In genomic region chr22:45638834-45639746, GRCh38 we compare ENCODE assay signal across 1 cellular context.
TF ChIP-seq lines count a peak whose summit lies in the region.

No MANE protein-coding gene starts in this region.

TF ChIP-seq in HepG2, 621 proteins besides CTCF, POLR2A, EP300 and RAD21 (continued from another document and continues in another):
- TF ChIP-seq, protein P1, sequence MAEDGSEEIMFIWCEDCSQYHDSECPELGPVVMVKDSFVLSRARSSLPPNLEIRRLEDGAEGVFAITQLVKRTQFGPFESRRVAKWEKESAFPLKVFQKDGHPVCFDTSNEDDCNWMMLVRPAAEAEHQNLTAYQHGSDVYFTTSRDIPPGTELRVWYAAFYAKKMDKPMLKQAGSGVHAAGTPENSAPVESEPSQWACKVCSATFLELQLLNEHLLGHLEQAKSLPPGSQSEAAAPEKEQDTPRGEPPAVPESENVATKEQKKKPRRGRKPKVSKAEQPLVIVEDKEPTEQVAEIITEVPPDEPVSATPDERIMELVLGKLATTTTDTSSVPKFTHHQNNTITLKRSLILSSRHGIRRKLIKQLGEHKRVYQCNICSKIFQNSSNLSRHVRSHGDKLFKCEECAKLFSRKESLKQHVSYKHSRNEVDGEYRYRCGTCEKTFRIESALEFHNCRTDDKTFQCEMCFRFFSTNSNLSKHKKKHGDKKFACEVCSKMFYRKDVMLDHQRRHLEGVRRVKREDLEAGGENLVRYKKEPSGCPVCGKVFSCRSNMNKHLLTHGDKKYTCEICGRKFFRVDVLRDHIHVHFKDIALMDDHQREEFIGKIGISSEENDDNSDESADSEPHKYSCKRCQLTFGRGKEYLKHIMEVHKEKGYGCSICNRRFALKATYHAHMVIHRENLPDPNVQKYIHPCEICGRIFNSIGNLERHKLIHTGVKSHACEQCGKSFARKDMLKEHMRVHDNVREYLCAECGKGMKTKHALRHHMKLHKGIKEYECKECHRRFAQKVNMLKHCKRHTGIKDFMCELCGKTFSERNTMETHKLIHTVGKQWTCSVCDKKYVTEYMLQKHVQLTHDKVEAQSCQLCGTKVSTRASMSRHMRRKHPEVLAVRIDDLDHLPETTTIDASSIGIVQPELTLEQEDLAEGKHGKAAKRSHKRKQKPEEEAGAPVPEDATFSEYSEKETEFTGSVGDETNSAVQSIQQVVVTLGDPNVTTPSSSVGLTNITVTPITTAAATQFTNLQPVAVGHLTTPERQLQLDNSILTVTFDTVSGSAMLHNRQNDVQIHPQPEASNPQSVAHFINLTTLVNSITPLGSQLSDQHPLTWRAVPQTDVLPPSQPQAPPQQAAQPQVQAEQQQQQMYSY (CRISPR knock-in tag; IDR thresholded peaks at IDR 0.05), result no peak
- TF ChIP-seq HNRNPH1 (optimal IDR thresholded peaks at IDR 0.05; ENCODE audit: low read depth, low read length) (no peak), MEIS1 (CRISPR knock-in tag; IDR thresholded peaks at IDR 0.05; ENCODE audit: borderline replicate concordance) (no peak), MBD4 (IDR thresholded peaks at IDR 0.05; ENCODE audit: borderline replicate concordance, low read length) (no peak), HNF4A (CRISPR knock-in tag; IDR thresholded peaks at IDR 0.05) (no peak), KDM1A (CRISPR knock-in tag; IDR thresholded peaks at IDR 0.05) (peak; percentile 73; the same call in 1 of the 2 replicates), MYC (CRISPR knock-in tag; IDR thresholded peaks at IDR 0.05; ENCODE audit: borderline replicate concordance) (peak; percentile 28; the same call in 1 of the 2 replicates), ZNF333 (CRISPR knock-in tag; IDR thresholded peaks at IDR 0.05; ENCODE audit: borderline replicate concordance) (no peak), ZNF552 (CRISPR knock-in tag; IDR thresholded peaks at IDR 0.05; ENCODE audit: borderline replicate concordance) (no peak), EEA1 (CRISPR knock-in tag; IDR thresholded peaks at IDR 0.05; ENCODE audit: borderline replicate concordance) (no peak), ZBTB8A (CRISPR knock-in tag; IDR thresholded peaks at IDR 0.05; ENCODE audit: borderline replicate concordance, low read depth) (no peak), TMF1 (CRISPR knock-in tag; IDR thresholded peaks at IDR 0.05; ENCODE audit: low read depth) (no peak), HIC2 (CRISPR knock-in tag; IDR thresholded peaks at IDR 0.05; ENCODE audit: low read depth) (no peak), UBTF (CRISPR knock-in tag; IDR thresholded peaks at IDR 0.05) (peak; percentile 42; the same call in 1 of the 2 replicates), KLF16 (CRISPR knock-in tag; IDR thresholded peaks at IDR 0.05) (peak in 1 of 2 experiments; percentile 64; a peak in 1 of 4 replicates), ZFYVE20 (CRISPR knock-in tag; IDR thresholded peaks at IDR 0.05; ENCODE audit: borderline replicate concordance, low read depth) (0 out of 2 replicates have a peak, but pooled peaks have one; percentile 29), GABPB1 (CRISPR knock-in tag; IDR thresholded peaks at IDR 0.05) (peak; percentile 74), THRA (CRISPR knock-in tag; IDR thresholded peaks at IDR 0.05; ENCODE audit: borderline replicate concordance) (peak; percentile 34; the same call in 1 of the 2 replicates), EZH2 (conservative IDR thresholded peaks at IDR 0.05; ENCODE audit: low read depth, low read length) (no peak), THAP11 (CRISPR knock-in tag; IDR thresholded peaks at IDR 0.05) (peak; percentile 9; the same call in 1 of the 2 replicates), MAFF (IDR thresholded peaks at IDR 0.05; ENCODE audit: low read depth, low read length) (peak; percentile 76; the same call in 1 of the 2 replicates), POLR2AphosphoS2 (IDR thresholded peaks at IDR 0.05; ENCODE audit: low read depth, low read length) (no peak), NPAS2 (CRISPR knock-in tag; IDR thresholded peaks at IDR 0.05; ENCODE audit: borderline replicate concordance) (no peak), ZNF891 (CRISPR knock-in tag; IDR thresholded peaks at IDR 0.05) (no peak), CBX2 (IDR thresholded peaks at IDR 0.05; ENCODE audit: low read depth, low read length) (no peak), CBX2 (CRISPR knock-in tag; IDR thresholded peaks at IDR 0.05; ENCODE audit: low read depth) (no peak), BRD4 (CRISPR knock-in tag; IDR thresholded peaks at IDR 0.05) (no peak), GATAD2A (CRISPR knock-in tag; IDR thresholded peaks at IDR 0.05) (peak; percentile 63), CHD4 (IDR thresholded peaks at IDR 0.05; ENCODE audit: borderline replicate concordance, low read length) (no peak), PRDM10 (CRISPR knock-in tag; IDR thresholded peaks at IDR 0.05; ENCODE audit: low read depth) (no peak), ZNF737 (CRISPR knock-in tag; IDR thresholded peaks at IDR 0.05; ENCODE audit: borderline replicate concordance) (no peak), ZNF414 (CRISPR knock-in tag; IDR thresholded peaks at IDR 0.05) (no peak), ZNF580 (CRISPR knock-in tag; IDR thresholded peaks at IDR 0.05; ENCODE audit: borderline replicate concordance, low read depth) (0 out of 2 replicates have a peak, but pooled peaks have one; percentile 26), NFE2L1 (CRISPR knock-in tag; IDR thresholded peaks at IDR 0.05; ENCODE audit: borderline replicate concordance) (peak; percentile 94), ATF1 (CRISPR knock-in tag; IDR thresholded peaks at IDR 0.05) (no peak), ARNT2 (CRISPR knock-in tag; IDR thresholded peaks at IDR 0.05; ENCODE audit: low read depth) (no peak)
- TF ChIP-seq, protein P2, sequence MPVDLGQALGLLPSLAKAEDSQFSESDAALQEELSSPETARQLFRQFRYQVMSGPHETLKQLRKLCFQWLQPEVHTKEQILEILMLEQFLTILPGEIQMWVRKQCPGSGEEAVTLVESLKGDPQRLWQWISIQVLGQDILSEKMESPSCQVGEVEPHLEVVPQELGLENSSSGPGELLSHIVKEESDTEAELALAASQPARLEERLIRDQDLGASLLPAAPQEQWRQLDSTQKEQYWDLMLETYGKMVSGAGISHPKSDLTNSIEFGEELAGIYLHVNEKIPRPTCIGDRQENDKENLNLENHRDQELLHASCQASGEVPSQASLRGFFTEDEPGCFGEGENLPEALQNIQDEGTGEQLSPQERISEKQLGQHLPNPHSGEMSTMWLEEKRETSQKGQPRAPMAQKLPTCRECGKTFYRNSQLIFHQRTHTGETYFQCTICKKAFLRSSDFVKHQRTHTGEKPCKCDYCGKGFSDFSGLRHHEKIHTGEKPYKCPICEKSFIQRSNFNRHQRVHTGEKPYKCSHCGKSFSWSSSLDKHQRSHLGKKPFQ (CRISPR knock-in tag; IDR thresholded peaks at IDR 0.05; ENCODE audit: insufficient replicate concordance), result no peak
- TF ChIP-seq, protein P3, sequence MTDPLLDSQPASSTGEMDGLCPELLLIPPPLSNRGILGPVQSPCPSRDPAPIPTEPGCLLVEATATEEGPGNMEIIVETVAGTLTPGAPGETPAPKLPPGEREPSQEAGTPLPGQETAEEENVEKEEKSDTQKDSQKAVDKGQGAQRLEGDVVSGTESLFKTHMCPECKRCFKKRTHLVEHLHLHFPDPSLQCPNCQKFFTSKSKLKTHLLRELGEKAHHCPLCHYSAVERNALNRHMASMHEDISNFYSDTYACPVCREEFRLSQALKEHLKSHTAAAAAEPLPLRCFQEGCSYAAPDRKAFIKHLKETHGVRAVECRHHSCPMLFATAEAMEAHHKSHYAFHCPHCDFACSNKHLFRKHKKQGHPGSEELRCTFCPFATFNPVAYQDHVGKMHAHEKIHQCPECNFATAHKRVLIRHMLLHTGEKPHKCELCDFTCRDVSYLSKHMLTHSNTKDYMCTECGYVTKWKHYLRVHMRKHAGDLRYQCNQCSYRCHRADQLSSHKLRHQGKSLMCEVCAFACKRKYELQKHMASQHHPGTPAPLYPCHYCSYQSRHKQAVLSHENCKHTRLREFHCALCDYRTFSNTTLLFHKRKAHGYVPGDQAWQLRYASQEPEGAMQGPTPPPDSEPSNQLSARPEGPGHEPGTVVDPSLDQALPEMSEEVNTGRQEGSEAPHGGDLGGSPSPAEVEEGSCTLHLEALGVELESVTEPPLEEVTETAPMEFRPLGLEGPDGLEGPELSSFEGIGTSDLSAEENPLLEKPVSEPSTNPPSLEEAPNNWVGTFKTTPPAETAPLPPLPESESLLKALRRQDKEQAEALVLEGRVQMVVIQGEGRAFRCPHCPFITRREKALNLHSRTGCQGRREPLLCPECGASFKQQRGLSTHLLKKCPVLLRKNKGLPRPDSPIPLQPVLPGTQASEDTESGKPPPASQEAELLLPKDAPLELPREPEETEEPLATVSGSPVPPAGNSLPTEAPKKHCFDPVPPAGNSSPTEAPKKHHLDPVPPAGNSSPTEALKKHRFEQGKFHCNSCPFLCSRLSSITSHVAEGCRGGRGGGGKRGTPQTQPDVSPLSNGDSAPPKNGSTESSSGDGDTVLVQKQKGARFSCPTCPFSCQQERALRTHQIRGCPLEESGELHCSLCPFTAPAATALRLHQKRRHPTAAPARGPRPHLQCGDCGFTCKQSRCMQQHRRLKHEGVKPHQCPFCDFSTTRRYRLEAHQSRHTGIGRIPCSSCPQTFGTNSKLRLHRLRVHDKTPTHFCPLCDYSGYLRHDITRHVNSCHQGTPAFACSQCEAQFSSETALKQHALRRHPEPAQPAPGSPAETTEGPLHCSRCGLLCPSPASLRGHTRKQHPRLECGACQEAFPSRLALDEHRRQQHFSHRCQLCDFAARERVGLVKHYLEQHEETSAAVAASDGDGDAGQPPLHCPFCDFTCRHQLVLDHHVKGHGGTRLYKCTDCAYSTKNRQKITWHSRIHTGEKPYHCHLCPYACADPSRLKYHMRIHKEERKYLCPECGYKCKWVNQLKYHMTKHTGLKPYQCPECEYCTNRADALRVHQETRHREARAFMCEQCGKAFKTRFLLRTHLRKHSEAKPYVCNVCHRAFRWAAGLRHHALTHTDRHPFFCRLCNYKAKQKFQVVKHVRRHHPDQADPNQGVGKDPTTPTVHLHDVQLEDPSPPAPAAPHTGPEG (CRISPR knock-in tag; IDR thresholded peaks at IDR 0.05), result no peak
